8 cellular contexts compared by ENCODE assay signal in genomic region chr18:36067118-36067957, GRCh38. TPM values are rescaled to one million over a fixed set of nuclear protein-coding genes. Genes with fewer than 3 reads are reported as not detected.
DNase-seq lines count a peak whose midpoint lies in the region; TF ChIP-seq lines count a peak whose summit lies in the region.

RPRD1A (minus strand) TSS chr18:36067559; CDS start chr18:36067404, 155 bp downstream.

- H3K79me1 ChIP-seq in neuronal stem cell (ENCODE audit: low read depth, low read length): peaks cover 1% of the 10 kb centered on the region

- H3K18ac ChIP-seq in neuronal stem cell (ENCODE audit: low read length): peak within 1 kb of the TSS; percentile 99

- WGBS in neuronal stem cell (ENCODE audit: extremely low coverage in 2 of 2, insufficient read length in 2 of 2, insufficient replicate concordance in 1 of 2), 2 donors: no CpG with 5 or more reads among the region's 64 CpGs

- H2BK12ac ChIP-seq in neuronal stem cell (ENCODE audit: low read length): no peak within 1 kb of the TSS

- peak within 1 kb of the TSS; percentile 91 for H2AFZ ChIP-seq in neuronal stem cell (ENCODE audit: low read length)

- peaks cover 0 to 1% of the 10 kb centered on the region in 2 donors for H3K4me1 ChIP-seq in neuronal stem cell (ENCODE audit: control insufficient read depth in 2 of 2, insufficient read depth in 1 of 2, low read depth in 1 of 2, low read length in 2 of 2)

- H3K14ac ChIP-seq in neuronal stem cell (ENCODE audit: low read length): peak within 1 kb of the TSS; percentile 96

- H3K27ac ChIP-seq in neuronal stem cell (replicated peaks; ENCODE audit: low read length): peak within 1 kb of the TSS; percentile 77

- POLR2A ChIA-PET in HEK293T (lab: Yijun Ruan, JAX): interaction anchor here (0.7 to 1.5 kb wide), 10 partner anchors 10 to 118 kb away, joined by 3 to 8 read pairs (median 4); partner anchors contain the start of genes ELP2 and SLC39A6

- peak within 1 kb of the TSS; percentile 99 for H3K9ac ChIP-seq in neuronal stem cell (ENCODE audit: low read depth, low read length, poor library complexity)

- H3K4me2 ChIP-seq in neuronal stem cell (ENCODE audit: insufficient read depth, low read length, poor library complexity, severe bottlenecking): peak within 1 kb of the TSS; percentile 32

- H3K27me3 ChIP-seq in neuronal stem cell (ENCODE audit: control insufficient read depth in 3 of 3, insufficient read depth in 3 of 3, low read depth in 1 of 3, low read length in 3 of 3): no peaks in the 10 kb centered on the region

- CTCF ChIA-PET in HEK293T (lab: Yijun Ruan, JAX): interaction anchor here (1.3 kb wide), 1 partner anchor 28 kb away, joined by 4 read pairs; no protein-coding TSS in a partner anchor

- no peaks in the 10 kb centered on the region for H3K9me3 ChIP-seq in neuronal stem cell (replicated peaks in 1 of 2; ENCODE audit: control insufficient read depth in 2 of 2, insufficient read depth in 1 of 2, low read depth in 1 of 2, low read length in 2 of 2)

- peak within 1 kb of the TSS; percentile 98 for H3K23ac ChIP-seq in neuronal stem cell (ENCODE audit: low read depth, low read length, poor library complexity)

- H3K4ac ChIP-seq in neuronal stem cell (ENCODE audit: low read length): no peak within 1 kb of the TSS

- no peak for TF ChIP-seq CTCF in subcutaneous adipose tissue (IDR thresholded peaks at IDR 0.05; ENCODE audit: low read depth)

- H2BK15ac ChIP-seq in neuronal stem cell (ENCODE audit: low read length): no peak within 1 kb of the TSS

- peak within 1 kb of the TSS; percentile 95 for H2AK5ac ChIP-seq in neuronal stem cell (ENCODE audit: low read depth, low read length)

- H2BK5ac ChIP-seq in neuronal stem cell (ENCODE audit: low read length): peak within 1 kb of the TSS; percentile 83

- peaks cover 3 to 11% of the 10 kb centered on the region in 2 donors for H3K36me3 ChIP-seq in neuronal stem cell (replicated peaks in 1 of 2; ENCODE audit: control insufficient read depth in 2 of 2, insufficient read depth in 2 of 2, low read length in 2 of 2)

- DNase-seq in GF-D8 (lab: John Stamatoyannopoulos, UW) (peak; percentile 91), HEK293T (ENCODE audit: extremely low spot score) (peak; percentile 100), MV-4-11 (lab: John Stamatoyannopoulos, UW) (peak; percentile 92), SK-MEL-5 (ENCODE audit: low read depth, low spot score) (peak; percentile 91), foreskin melanocyte (peak; percentile 79), neuronal stem cell (ENCODE audit: low spot score) (peak; percentile 90)
- peak; percentile 98 for DNase-seq in activated naive CD4-positive, alpha-beta T cell treated with Interleukin-2 at 50 U/mL for 16 hours

- H4K91ac ChIP-seq in neuronal stem cell (ENCODE audit: low read depth, low read length, poor library complexity): no peak within 1 kb of the TSS

- H4K8ac ChIP-seq in neuronal stem cell (ENCODE audit: low read depth, low read length): no peak within 1 kb of the TSS

- in situ Hi-C loops in SK-MEL-5 (cut with HindIII; ENCODE audit: low pct_unique_long_range_greater_than_20kb, low sequenced_read_pairs): no loop called here

- H2BK120ac ChIP-seq in neuronal stem cell (ENCODE audit: low read depth, low read length): peak within 1 kb of the TSS; percentile 92

- peak within 1 kb of the TSS; percentile 96 to 100 for H3K4me3 ChIP-seq in neuronal stem cell (ENCODE audit: low read length in 2 of 2)

TF ChIP-seq in HEK293T, 16 proteins besides CTCF, POLR2A, EP300 and RAD21:
- TF ChIP-seq FOXK2 (IDR thresholded peaks at IDR 0.05) (no peak), FOXM1 (IDR thresholded peaks at IDR 0.05; ENCODE audit: borderline replicate concordance) (no peak), ARNT (IDR thresholded peaks at IDR 0.05) (no peak), SP1 (IDR thresholded peaks at IDR 0.05) (no peak), TARDBP (IDR thresholded peaks at IDR 0.05) (peak; percentile 90), ELF4 (IDR thresholded peaks at IDR 0.05) (no peak), SUZ12 (IDR thresholded peaks at IDR 0.05) (no peak), ZNF384 (IDR thresholded peaks at IDR 0.05) (no peak), HDGF (IDR thresholded peaks at IDR 0.05; ENCODE audit: borderline replicate concordance) (peak; percentile 97), L3MBTL2 (conservative IDR thresholded peaks at IDR 0.05) (no peak; the same call in 1 of the 2 replicates)

RNA-seq across cellular contexts. Expression of gene RPRD1A, which starts in this region (rescaled TPM):
- total RNA-seq in SK-MEL-5 (2014; rRNA removed; shearing (Covaris generic)): 58.5 TPM in 2 replicates
- 28.2 and 35.1 TPM in 2 replicates for polyA plus RNA-seq in SK-MEL-5 (2015; cell fraction: cytosol; rRNA removed)
- polyA plus RNA-seq in SK-MEL-5 (2015; cell fraction: nucleus; rRNA removed): 136 and 159 TPM in 2 replicates
- polyA plus RNA-seq in neuronal stem cell (2013, experiment 1 of 2): 84.1 TPM
- 83.5 TPM for polyA plus RNA-seq in neuronal stem cell (2013, experiment 2 of 2)
- 10 to 100 TPM; 43.9 to 76.3 (median 62.3) TPM for total RNA-seq in subcutaneous adipose tissue

Comparison
In these comparisons a context has a peak if more than half of its experiments do, and no peak if none do; other contexts are left out.
1. Peak in every context shown above with its lines: DNase-seq, H3K4me3 ChIP-seq and H3K27ac ChIP-seq.